In genomic region chr6:149499066-149499465, GRCh38 we compare ENCODE assay signal across 2 cellular contexts.
TF ChIP-seq lines count a peak whose summit lies in the region.

No MANE protein-coding gene starts in this region.

TF ChIP-seq in IMR-90, 13 proteins besides CTCF, POLR2A, EP300 and RAD21:
- TF ChIP-seq RCOR1 (IDR thresholded peaks at IDR 0.05; ENCODE audit: insufficient replicate concordance, low read length) (no peak), USF2 (IDR thresholded peaks at IDR 0.05; ENCODE audit: low read depth, low read length) (no peak; the same call in 1 of the 2 replicates), MXI1 (IDR thresholded peaks at IDR 0.05; ENCODE audit: borderline replicate concordance, low read depth, low read length) (no peak), FOS (IDR thresholded peaks at IDR 0.05; ENCODE audit: low read depth, low read length) (peak; percentile 44; the same call in 1 of the 2 replicates), MAFK (IDR thresholded peaks at IDR 0.05; ENCODE audit: low read depth, low read length) (peak; percentile 66; the same call in 1 of the 2 replicates), BHLHE40 (IDR thresholded peaks at IDR 0.05; ENCODE audit: low read depth, low read length) (no peak), CEBPB (IDR thresholded peaks at IDR 0.05; ENCODE audit: low read depth, low read length) (peak; percentile 50; the same call in 1 of the 2 replicates), NFE2L2 (IDR thresholded peaks at IDR 0.05; ENCODE audit: low read depth, low read length) (no peak), SMC3 (IDR thresholded peaks at IDR 0.05; ENCODE audit: low read depth, low read length) (no peak), MAZ (IDR thresholded peaks at IDR 0.05; ENCODE audit: borderline replicate concordance, low read depth, low read length) (no peak), ELK1 (IDR thresholded peaks at IDR 0.05; ENCODE audit: borderline replicate concordance, low read depth, low read length) (no peak), CHD1 (IDR thresholded peaks at IDR 0.05; ENCODE audit: low read depth, low read length) (no peak), RFX5 (IDR thresholded peaks at IDR 0.05; ENCODE audit: low read depth, low read length) (no peak)

TF ChIP-seq in K562, 482 proteins besides CTCF, POLR2A, EP300 and RAD21:
- TF ChIP-seq NUFIP1 (IDR thresholded peaks at IDR 0.05; ENCODE audit: partially characterized antibody) (no peak), ZNF41 (CRISPR knock-in tag; conservative IDR thresholded peaks at IDR 0.05) (no peak), CCNT2 (IDR thresholded peaks at IDR 0.05; ENCODE audit: borderline replicate concordance, extremely low read depth, insufficient read length, low read depth, low read length) (no peak), JUND (IDR thresholded peaks at IDR 0.05; ENCODE audit: borderline replicate concordance, low read depth, low read length) (peak; percentile 41; the same call in 1 of the 2 replicates), JUND (tag; IDR thresholded peaks at IDR 0.05; ENCODE audit: borderline replicate concordance, low read depth, low read length) (0 out of 3 replicates have a peak, but pooled peaks have one; percentile 23), FOXJ2 (tag; IDR thresholded peaks at IDR 0.05) (0 out of 2 replicates have a peak, but pooled peaks have one; percentile 24), FOXK2 (conservative IDR thresholded peaks at IDR 0.05 in 1 of 2, IDR thresholded peaks at IDR 0.05 in 1 of 2; ENCODE audit: low read depth in 2 of 2) (peak in 1 of 2 experiments; percentile 37; a peak in 1 of 4 replicates), FOSL1 (tag; conservative IDR thresholded peaks at IDR 0.05) (peak; percentile 74), NFIC (IDR thresholded peaks at IDR 0.05) (0 out of 2 replicates have a peak, but pooled peaks have one; percentile 18)
